In genomic region chr7:80699030-80699638, GRCh38 we compare ENCODE assay signal across 8 cellular contexts.
A peak's percentile ranks its signal among the peaks of the same experiment; 100 is the strongest.
DNase-seq lines count a peak whose midpoint lies in the region; ATAC-seq and TF ChIP-seq lines count a peak whose summit lies in the region.

No MANE protein-coding gene starts in this region.

- H3K4me3 Mint-ChIP-seq in activated T-cell treated with anti-CD3 and anti-CD28 coated beads, Interleukin-2, amount 50 U/mL, for 72 hours, result no peak overlapping the region

- no peaks in the 10 kb centered on the region for H3K9me3 Mint-ChIP-seq in activated T-cell treated with anti-CD3 and anti-CD28 coated beads, Interleukin-2, amount 50 U/mL, for 72 hours

- H3K79me2 ChIP-seq in HCT116 (ENCODE audit: insufficient read depth, low read length), result no peaks in the 10 kb centered on the region

- TF ChIP-seq RAD21 in HCT116 (IDR thresholded peaks at IDR 0.05; ENCODE audit: low read depth), result peak; percentile 92

- H3K27me3 Mint-ChIP-seq in activated T-cell treated with anti-CD3 and anti-CD28 coated beads, Interleukin-2, amount 50 U/mL, for 72 hours (ENCODE audit: low read depth), result peaks cover 5% of the 10 kb centered on the region

- no peak overlapping the region for H3K27ac Mint-ChIP-seq in activated T-cell treated with anti-CD3 and anti-CD28 coated beads, Interleukin-2, amount 50 U/mL, for 72 hours

- no peak overlapping the region for H3K27ac ChIP-seq in HCT116 (ENCODE audit: low read depth, low read length)

- peaks cover 0 to 1% of the 10 kb centered on the region in 2 donors for H3K36me3 Mint-ChIP-seq in activated T-cell treated with anti-CD3 and anti-CD28 coated beads, Interleukin-2, amount 50 U/mL, for 72 hours (ENCODE audit: insufficient read depth in 2 of 2)

- H3K9me3 ChIP-seq in HCT116 (ENCODE audit: control insufficient read depth in 1 of 2, insufficient read depth in 1 of 2, low read depth in 1 of 2, low read length in 2 of 2), result no peaks in the 10 kb centered on the region

- CTCF ChIA-PET in HCT116 (lab: Charles Lee), result interaction anchor here (2.7 kb wide), 1 partner anchor 771 kb away, joined by 18 read pairs; no protein-coding TSS in a partner anchor

- no peaks in the 10 kb centered on the region for H3K9me2 ChIP-seq in HCT116 (ENCODE audit: insufficient read depth)

- H3K36me3 ChIP-seq in HCT116 (ENCODE audit: control insufficient read depth in 1 of 2, insufficient read depth in 2 of 2, low read length in 2 of 2), result no peaks in the 10 kb centered on the region

- TF ChIP-seq POLR2A in HCT116 (IDR thresholded peaks at IDR 0.05; ENCODE audit: borderline replicate concordance, extremely low read depth, insufficient read depth, insufficient read length), result no peak

- ATAC-seq in HCT116 (peak; percentile 80), SK-N-SH treated with all-trans-retinoic acid at 6 μM for 48 hours (peak; percentile 88), sciatic nerve (peak; percentile 83)
- ATAC-seq in activated T-cell treated with anti-CD3 and anti-CD28 coated beads, Interleukin-2, amount 50 U/mL, for 72 hours (replicated peaks in 1 of 2), result no peak

- H3K4me1 ChIP-seq in HCT116 (ENCODE audit: control insufficient read depth in 1 of 2, insufficient read depth in 2 of 2, low read length in 2 of 2), result peaks cover 0 to 8% of the 10 kb centered on the region in 2 experiments; a peak in 3 of 4 replicates

- POLR2A ChIA-PET in HCT116 (lab: Charles Lee), result no interaction called here

- TF ChIP-seq CTCF in GM12865 (IDR thresholded peaks at IDR 0.05; ENCODE audit: insufficient read depth, low read depth, low read length, missing control alignments) (peak; percentile 43), HCT116 (IDR thresholded peaks at IDR 0.05 in 2 of 3, conservative IDR thresholded peaks at IDR 0.05 in 1 of 3; ENCODE audit: borderline replicate concordance in 1 of 3, insufficient read depth in 1 of 3, low read depth in 2 of 3, low read length in 2 of 3) (peak; percentile 30 to 79 (median 70); a peak in 5 of 6 replicates)

- H2AFZ ChIP-seq in HCT116 (ENCODE audit: low read depth, low read length, poor library complexity, severe bottlenecking), result peak overlapping the region; percentile 97

- H3K4me1 Mint-ChIP-seq in activated T-cell treated with anti-CD3 and anti-CD28 coated beads, Interleukin-2, amount 50 U/mL, for 72 hours (ENCODE audit: low read depth), result no peaks in the 10 kb centered on the region

- intact Hi-C loops in HCT116 (cut with micrococcal nuclease), result loop anchor here (1.0 to 10.0 kb wide), 5 partner anchors 221 to 1316 kb away; no protein-coding TSS in a partner anchor
- intact Hi-C loops in sciatic nerve (cut with DNase I), result no loop called here

- peak; percentile 46 for DNase-seq in GM12865 (ENCODE audit: low read depth)
- peak; percentile 58 for DNase-seq in HCT116 (ENCODE audit: low read depth, low spot score)
- DNase-seq in NCI-H1092 treated with DMSO at 0.1 percent for 48 hours (lab: John Stamatoyannopoulos, UW), result peak; percentile 76
- DNase-seq in glomerular visceral epithelial cell (ENCODE audit: extremely low spot score), result peak; percentile 60
- DNase-seq in sciatic nerve (ENCODE audit: low spot score), result no peak
- DNase-seq in central memory CD4-positive, alpha-beta T cell, result no peak
- DNase-seq in activated T-cell treated with anti-CD3 and anti-CD28 coated beads, Interleukin-2, amount 50 U/mL, for 72 hours, result no peak

- no peaks in the 10 kb centered on the region for H4K20me1 ChIP-seq in HCT116 (ENCODE audit: insufficient read depth)

- H3K27me3 ChIP-seq in HCT116 (ENCODE audit: insufficient read depth, low read length), result no peaks in the 10 kb centered on the region

- H3K4me3 ChIP-seq in GM12865 (ENCODE audit: low read depth, low read length), result no peak overlapping the region
- no peak overlapping the region for H3K4me3 ChIP-seq in HCT116 (replicated peaks in 1 of 2; ENCODE audit: low read depth in 1 of 2, low read length in 2 of 2)

- H3K9ac ChIP-seq in HCT116 (ENCODE audit: low read length), result no peak overlapping the region

- RAD21 ChIA-PET in HCT116 (lab: Charles Lee; ENCODE audit: low non-redundant PET in 1 of 2, low total read pairs in 2 of 2, uncharacterized antibody in 2 of 2, unreplicated experiment in 2 of 2), result no interaction called here

- BruUV-seq in HCT116 (replicated peaks; lab: Mats Ljungman, UMichigan), result no TSS peak

- H3K4me2 ChIP-seq in HCT116 (ENCODE audit: low read length), result no peak overlapping the region

TF ChIP-seq in HCT116, 20 proteins besides CTCF, POLR2A, EP300 and RAD21:
- no peak for TF ChIP-seq ELF1 (IDR thresholded peaks at IDR 0.05; ENCODE audit: borderline replicate concordance, low read depth)
- no peak for TF ChIP-seq EGR1 (IDR thresholded peaks at IDR 0.05; ENCODE audit: low read depth)
- no peak for TF ChIP-seq ZBTB33 (IDR thresholded peaks at IDR 0.05; ENCODE audit: extremely low read depth, insufficient replicate concordance, low read length)

TF ChIP-seq in SK-N-SH treated with all-trans-retinoic acid at 6 μM for 48 hours, 23 proteins besides CTCF, POLR2A, EP300 and RAD21:
- TF ChIP-seq POU6F1 (CRISPR knock-in tag; IDR thresholded peaks at IDR 0.05; ENCODE audit: borderline replicate concordance, low read depth) (no peak), ESRRG (CRISPR knock-in tag; IDR thresholded peaks at IDR 0.05) (no peak), ISL1 (CRISPR knock-in tag; IDR thresholded peaks at IDR 0.05) (no peak), ARNTL (CRISPR knock-in tag; IDR thresholded peaks at IDR 0.05; ENCODE audit: borderline replicate concordance, low read depth) (no peak), ZFP30 (CRISPR knock-in tag; IDR thresholded peaks at IDR 0.05) (no peak)

Comparison
In these comparisons a context has a peak if more than half of its experiments do, and no peak if none do; other contexts are left out.
1. DNase-seq: peak in GM12865 (single experiment), HCT116 (single experiment), NCI-H1092 treated with DMSO at 0.1 percent for 48 hours (single experiment) and glomerular visceral epithelial cell (single experiment); none in sciatic nerve (single experiment), central memory CD4-positive, alpha-beta T cell (single experiment) and activated T-cell treated with anti-CD3 and anti-CD28 coated beads, Interleukin-2, amount 50 U/mL, for 72 hours (0 of 2).
2. ATAC-seq: peak in HCT116 (single experiment), SK-N-SH treated with all-trans-retinoic acid at 6 μM for 48 hours (single experiment) and sciatic nerve (single experiment); none in activated T-cell treated with anti-CD3 and anti-CD28 coated beads, Interleukin-2, amount 50 U/mL, for 72 hours (0 of 2).